In genomic region chr12:54682674-54683073, GRCh38 we compare ENCODE assay signal across 15 cellular contexts. TPM values are rescaled to one million over a fixed set of nuclear protein-coding genes. Genes with fewer than 3 reads are reported as not detected.
A peak's percentile ranks its signal among the peaks of the same experiment; 100 is the strongest.
DNase-seq lines count a peak whose midpoint lies in the region; ATAC-seq and TF ChIP-seq lines count a peak whose summit lies in the region.
"Had no signal": no experiment of that assay in that cellular context is flagged by ENCODE, and none has a peak within 500 bp of the region (broad histone marks: within the 10 kb centered on the region; RNA-seq: fewer than 3 reads in every experiment).

No MANE protein-coding gene starts in this region.

- H3K4me1 Mint-ChIP-seq in GM23338, result peaks cover 48% of the 10 kb centered on the region
- peaks cover 51% of the 10 kb centered on the region for H3K4me1 Mint-ChIP-seq in endodermal cell
- H3K4me1 Mint-ChIP-seq: CD4-positive, CD25-positive, alpha-beta regulatory T cell had no signal

- peaks cover 6% of the 10 kb centered on the region; the same call in 1 of the 2 replicates for H3K9me3 ChIP-seq in HUES64 (ENCODE audit: insufficient read depth, low read depth, low read length)
- peaks cover 11% of the 10 kb centered on the region for H3K9me3 ChIP-seq in endodermal cell (ENCODE audit: control insufficient read depth, low read length)

- DNase-seq in GM23338 (ENCODE audit: low spot score) (no peak), endodermal cell (peak; percentile 80), left kidney (ENCODE audit: low read depth, low spot score) (peak; percentile 12), NCI-H524 (lab: John Stamatoyannopoulos, UW) (no peak)
- DNase-seq: 8988T; ACHN; CD4-positive, CD25-positive, alpha-beta regulatory T cell; KBM-7 had no signal

- H3K27me3 ChIP-seq in GM23338 (ENCODE audit: insufficient read depth) (no peaks in the 10 kb centered on the region), HUES64 (ENCODE audit: insufficient read depth, low read length) (no peaks in the 10 kb centered on the region), endodermal cell (ENCODE audit: control insufficient read depth, insufficient read depth, low read length, poor library complexity, severe bottlenecking) (no peaks in the 10 kb centered on the region)
- H3K27me3 ChIP-seq: BLaER1 treated with 17β-estradiol and CSF1 and Interleukin-3, amounts not matched to agents 10 nM and 100 nM had no signal

- no peaks in the 10 kb centered on the region for H4K20me1 ChIP-seq in GM23338 (replicated peaks; ENCODE audit: insufficient read depth)
- H4K20me1 ChIP-seq: BLaER1 treated with 17β-estradiol and CSF1 and Interleukin-3, amounts not matched to agents 10 nM and 100 nM had no signal

- H3K79me2 ChIP-seq in GM23338 (replicated peaks; ENCODE audit: insufficient read depth), result no peaks in the 10 kb centered on the region

- H3K4me3 Mint-ChIP-seq in GM23338 (no peak overlapping the region), endodermal cell (no peak overlapping the region)
- H3K4me3 Mint-ChIP-seq: CD4-positive, CD25-positive, alpha-beta regulatory T cell had no signal

- TF ChIP-seq CTCF in GM23338 (conservative IDR thresholded peaks at IDR 0.05; ENCODE audit: low read depth in 2 of 2), result no peak
- no peak for TF ChIP-seq CTCF in endodermal cell (conservative IDR thresholded peaks at IDR 0.05)

- H3F3A ChIP-seq in GM23338 (replicated peaks; ENCODE audit: low read depth), result peaks cover 4% of the 10 kb centered on the region; the same call in 1 of the 2 replicates

- H3K27ac Mint-ChIP-seq in GM23338, result no peak overlapping the region
- no peak overlapping the region for H3K27ac Mint-ChIP-seq in endodermal cell
- H3K27ac Mint-ChIP-seq: CD4-positive, CD25-positive, alpha-beta regulatory T cell had no signal

- H3K27me3 Mint-ChIP-seq in GM23338 (ENCODE audit: insufficient read depth, low read depth, poor library complexity) (peaks cover 13% of the 10 kb centered on the region), endodermal cell (ENCODE audit: insufficient read depth) (peaks cover 7% of the 10 kb centered on the region)

- no peak overlapping the region for H2AFZ ChIP-seq in GM23338

- H3K9me2 ChIP-seq in GM23338 (ENCODE audit: insufficient read depth), result peaks cover 18% of the 10 kb centered on the region; the same call in 1 of the 2 replicates

- H3K9me3 Mint-ChIP-seq in GM23338 (peaks cover 9% of the 10 kb centered on the region), endodermal cell (peaks cover 15% of the 10 kb centered on the region)

- H3K4me1 ChIP-seq in GM23338 (ENCODE audit: insufficient read depth) (peaks cover 49% of the 10 kb centered on the region), HUES64 (ENCODE audit: insufficient read depth, low read length) (peaks cover 35% of the 10 kb centered on the region), endodermal cell (ENCODE audit: control insufficient read depth, insufficient read depth, low read length) (peaks cover 13% of the 10 kb centered on the region)
- H3K4me1 ChIP-seq: BLaER1 treated with 17β-estradiol and CSF1 and Interleukin-3, amounts not matched to agents 10 nM and 100 nM had no signal

- H3K4me3 ChIP-seq in GM23338 (peak overlapping the region; percentile 3; the same call in 1 of the 2 replicates), HUES64 (ENCODE audit: low read length) (no peak overlapping the region), endodermal cell (ENCODE audit: low read length) (no peak overlapping the region)
- H3K4me3 ChIP-seq: BLaER1 treated with 17β-estradiol and CSF1 and Interleukin-3, amounts not matched to agents 10 nM and 100 nM had no signal

- H3K9ac ChIP-seq in HUES64 (ENCODE audit: low read depth, low read length) (no peak overlapping the region), endodermal cell (ENCODE audit: extremely low read depth, low read length, poor library complexity, severe bottlenecking) (no peak overlapping the region)
- H3K9ac ChIP-seq: BLaER1 treated with 17β-estradiol and CSF1 and Interleukin-3, amounts not matched to agents 10 nM and 100 nM had no signal

- H3K36me3 ChIP-seq in GM23338 (ENCODE audit: insufficient read depth) (no peaks in the 10 kb centered on the region), HUES64 (ENCODE audit: insufficient read depth, low read length) (no peaks in the 10 kb centered on the region), endodermal cell (ENCODE audit: control insufficient read depth, insufficient read depth, low read length) (no peaks in the 10 kb centered on the region)
- H3K36me3 ChIP-seq: BLaER1 treated with 17β-estradiol and CSF1 and Interleukin-3, amounts not matched to agents 10 nM and 100 nM had no signal

- H3K4me2 ChIP-seq in GM23338, result peak overlapping the region; percentile 52
- H3K4me2 ChIP-seq: BLaER1 treated with 17β-estradiol and CSF1 and Interleukin-3, amounts not matched to agents 10 nM and 100 nM had no signal

- ATAC-seq in GM23338 (no peak), HG03045 (IDR thresholded peaks at IDR 0.05; ENCODE audit: unreplicated experiment) (no peak), HG02642 (IDR thresholded peaks at IDR 0.05; ENCODE audit: poor library complexity, unreplicated experiment) (no peak)
- ATAC-seq: HCT116 had no signal

- WGBS in HUES64, result 73% methylated on average over 1 of the region's 1 CpG
- WGBS in endodermal cell (ENCODE audit: insufficient coverage in 1 of 2, insufficient read length in 1 of 2), 2 experiments, result 100% methylated on average over 1 of the region's 1 CpG; no CpG with 5 or more reads in 1 of the 2 experiments

- H3K27ac ChIP-seq in GM23338 (ENCODE audit: low read depth) (peak overlapping the region; percentile 67; the same call in 1 of the 2 replicates), HUES64 (ENCODE audit: low read depth, low read length) (peak overlapping the region; percentile 81; the same call in 1 of the 2 replicates), endodermal cell (ENCODE audit: low read depth, low read length) (peak overlapping the region; percentile 42)
- H3K27ac ChIP-seq: BLaER1 treated with 17β-estradiol and CSF1 and Interleukin-3, amounts not matched to agents 10 nM and 100 nM had no signal

- H3K36me3 Mint-ChIP-seq in GM23338 (ENCODE audit: low read depth) (peaks cover 9% of the 10 kb centered on the region), endodermal cell (ENCODE audit: low read depth) (peaks cover 3% of the 10 kb centered on the region)
- H3K36me3 Mint-ChIP-seq: CD4-positive, CD25-positive, alpha-beta regulatory T cell had no signal

RNA-seq across cellular contexts. Expression of gene DCD, which starts 34.5 kb away (rescaled TPM):
- not detected in 2 replicates for total RNA-seq in GM23338 (2014; rRNA removed; shearing (Covaris generic))
- not detected in 2 replicates for polyA plus RNA-seq in GM23338 (2016; fragmentation: Nextera tagmentation; extraction: Ambion mirVana)
- not detected for polyA plus RNA-seq in HUES64 (2013, experiment 1 of 2)
- polyA plus RNA-seq in HUES64 (2013, experiment 2 of 2), result not detected
- total RNA-seq in endodermal cell, result not detected
- not detected for polyA plus RNA-seq in endodermal cell (2013, experiment 1 of 2)
- polyA plus RNA-seq in endodermal cell (2013, experiment 2 of 2), result not detected
- total RNA-seq: CD4-positive, CD25-positive, alpha-beta regulatory T cell; H4; HT1080 had no signal
- polyA plus RNA-seq: CD4-positive, CD25-positive, alpha-beta regulatory T cell had no signal

RNA-seq across cellular contexts. Expression of gene LACRT, which starts 48.0 kb away (rescaled TPM):
- total RNA-seq in GM23338 (2014; rRNA removed; shearing (Covaris generic)), result not detected in 2 replicates
- not detected in 2 replicates for polyA plus RNA-seq in GM23338 (2016; fragmentation: Nextera tagmentation; extraction: Ambion mirVana)
- not detected for polyA plus RNA-seq in HUES64 (2013, experiment 1 of 2)
- polyA plus RNA-seq in HUES64 (2013, experiment 2 of 2), result not detected
- total RNA-seq in endodermal cell, result not detected
- polyA plus RNA-seq in endodermal cell (2013, experiment 1 of 2), result not detected
- polyA plus RNA-seq in endodermal cell (2013, experiment 2 of 2), result not detected
- total RNA-seq: CD4-positive, CD25-positive, alpha-beta regulatory T cell; H4; HT1080 had no signal
- polyA plus RNA-seq: CD4-positive, CD25-positive, alpha-beta regulatory T cell had no signal

Comparison
In these comparisons a context has a peak if more than half of its experiments do, and no peak if none do; other contexts are left out.
1. DNase-seq: peak in endodermal cell (single experiment) and left kidney (single experiment); none in GM23338 (single experiment) and NCI-H524 (0 of 2).
2. Peak in every context shown above with its lines, with median percentiles within 50 percentile points of each other: H3K27ac ChIP-seq.